41 cellular contexts compared by ENCODE assay signal in the genomic region with DNA sequence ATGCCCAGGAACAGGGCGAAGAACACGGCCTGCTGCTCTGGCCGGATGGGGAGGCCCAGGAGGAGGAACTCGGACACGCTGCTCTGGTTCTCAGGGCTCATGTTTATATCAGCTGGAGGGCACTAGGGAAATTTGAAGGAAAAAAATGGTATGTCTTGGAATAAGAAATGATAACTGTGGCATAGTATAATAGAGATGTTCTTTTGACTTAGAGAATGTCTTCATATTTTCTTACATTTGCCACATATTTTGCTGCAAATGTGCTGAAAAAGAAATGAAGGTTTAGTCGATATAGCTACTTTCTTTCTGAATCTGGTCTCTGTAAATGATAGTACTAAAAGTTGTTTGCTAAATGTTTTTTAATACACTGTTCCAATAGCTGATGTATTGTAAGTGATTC. TPM values are rescaled to one million over a fixed set of nuclear protein-coding genes. Genes with fewer than 3 reads are reported as not detected.
"Had no signal": no experiment of that assay in that cellular context is flagged by ENCODE, and none has a peak within 500 bp of the region (broad histone marks: within the 10 kb centered on the region; RNA-seq: fewer than 3 reads in every experiment).

A gene with protein sequence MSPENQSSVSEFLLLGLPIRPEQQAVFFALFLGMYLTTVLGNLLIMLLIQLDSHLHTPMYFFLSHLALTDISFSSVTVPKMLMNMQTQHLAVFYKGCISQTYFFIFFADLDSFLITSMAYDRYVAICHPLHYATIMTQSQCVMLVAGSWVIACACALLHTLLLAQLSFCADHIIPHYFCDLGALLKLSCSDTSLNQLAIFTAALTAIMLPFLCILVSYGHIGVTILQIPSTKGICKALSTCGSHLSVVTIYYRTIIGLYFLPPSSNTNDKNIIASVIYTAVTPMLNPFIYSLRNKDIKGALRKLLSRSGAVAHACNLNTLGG (minus strand): TSS at position 101 of the 400 bp plus-strand sequence. CDS start 0 bp downstream, at position 101.

- H3K4me3 ChIP-seq: adrenal gland, ascending aorta, body of pancreas, breast epithelium, cardiac muscle cell had no signal

- DNase-seq: activated effector memory CD4-positive, alpha-beta T cell treated with anti-CD3 and anti-CD28 coated beads, Interleukin-2, amount 50 U/mL, for 16 hours; activated effector memory CD4-positive, alpha-beta T cell treated with Interleukin-2 at 50 U/mL for 16 hours; activated gamma-delta T cell; activated gamma-delta T cell treated with Interleukin-2 at 50 U/mL for 16 hours; activated naive CD4-positive, alpha-beta T cell; activated naive CD4-positive, alpha-beta T cell treated with anti-CD3 and anti-CD28 coated beads for 36 hours; activated naive CD4-positive, alpha-beta T cell treated with anti-CD3 and anti-CD28 coated beads, Interleukin-2, amount 50 U/mL, for 16 hours; activated naive CD4-positive, alpha-beta T cell treated with Interleukin-2 at 50 U/mL for 16 hours; activated naive CD8-positive, alpha-beta T cell treated with anti-CD3 and anti-CD28 coated beads for 36 hours; activated naive CD8-positive, alpha-beta T cell treated with anti-CD3 and anti-CD28 coated beads, Interleukin-2, amount 10 ng/mL, durations not matched to agents 7 days and 5 days; activated naive CD8-positive, alpha-beta T cell treated with anti-CD3 and anti-CD28 coated beads, Interleukin-2, amount 50 U/mL, for 24 hours; activated T-cell treated with anti-CD3 and anti-CD28 coated beads, Interleukin-2, amount 50 U/mL, for 1 hour; activated T-cell treated with anti-CD3 and anti-CD28 coated beads, Interleukin-2, amount 50 U/mL, for 24 hours; activated T-cell treated with anti-CD3 and anti-CD28 coated beads, Interleukin-2, amount 50 U/mL, for 4 hours; activated T-cell treated with anti-CD3 and anti-CD28 coated beads, Interleukin-2, amount 50 U/mL, for 48 hours; adrenal gland; amniotic stem cell; amygdala; anterior cingulate cortex; aorta; body of pancreas; brain microvascular endothelial cell; caudate nucleus; central memory CD4-positive, alpha-beta T cell; cerebellar nuclear complex had no signal

- H3K36me3 ChIP-seq: adrenal gland, ascending aorta, brain microvascular endothelial cell, breast epithelium, cardiac muscle cell had no signal

- H3K4me1 Mint-ChIP-seq: activated naive CD4-positive, alpha-beta T cell treated with anti-CD3 and anti-CD28 coated beads, Interleukin-2, amount 50 U/mL, for 24 hours; activated naive CD8-positive, alpha-beta T cell treated with anti-CD3 and anti-CD28 coated beads for 36 hours; activated naive CD8-positive, alpha-beta T cell treated with anti-CD3 and anti-CD28 coated beads, Interleukin-2, amount 10 ng/mL, durations not matched to agents 7 days and 5 days; activated naive CD8-positive, alpha-beta T cell treated with anti-CD3 and anti-CD28 coated beads, Interleukin-2, amount 50 U/mL, for 24 hours; brain; central memory CD8-positive, alpha-beta T cell had no signal

- H3K27ac Mint-ChIP-seq: activated naive CD4-positive, alpha-beta T cell treated with anti-CD3 and anti-CD28 coated beads for 36 hours; activated naive CD4-positive, alpha-beta T cell treated with anti-CD3 and anti-CD28 coated beads, Interleukin-2, amount 50 U/mL, for 24 hours; activated naive CD8-positive, alpha-beta T cell; activated naive CD8-positive, alpha-beta T cell treated with anti-CD3 and anti-CD28 coated beads for 36 hours; activated naive CD8-positive, alpha-beta T cell treated with anti-CD3 and anti-CD28 coated beads, Interleukin-2, amount 10 ng/mL, durations not matched to agents 7 days and 5 days; activated naive CD8-positive, alpha-beta T cell treated with anti-CD3 and anti-CD28 coated beads, Interleukin-2, amount 50 U/mL, for 24 hours; activated T-cell treated with anti-CD3 and anti-CD28 coated beads, Interleukin-2, amount 50 U/mL, for 24 hours; activated T-cell treated with anti-CD3 and anti-CD28 coated beads, Interleukin-2, amount 50 U/mL, for 72 hours; activated T-helper 1 cell treated with anti-CD3 and anti-CD28 coated beads, Interleukin-12 subunit alpha, Interleukin-12 subunit beta, Interleukin-2, Interleukin-4 antibody, amounts not matched to agents 30 ng/mL and 10 ng/mL and 1 ng/mL, durations not matched to agents 14 hours and 24 hours and 36 hours; activated T-helper 17 cell treated with anti-CD3 and anti-CD28 coated beads, Interleukin-2, amount 50 U/mL, for 72 hours; activated T-helper 2 cell treated with anti-CD3 and anti-CD28 coated beads, Interferon-gamma antibody, Interleukin-2, Interleukin-4, amounts not matched to agents 10 μg/mL and 5 μg/mL and 100 μg/mL, durations not matched to agents 14 hours and 24 hours and 36 hours; brain had no signal

- H3K9me3 Mint-ChIP-seq: activated naive CD4-positive, alpha-beta T cell treated with anti-CD3 and anti-CD28 coated beads for 36 hours; activated naive CD4-positive, alpha-beta T cell treated with anti-CD3 and anti-CD28 coated beads, Interleukin-2, amount 50 U/mL, for 24 hours; activated naive CD8-positive, alpha-beta T cell treated with anti-CD3 and anti-CD28 coated beads for 36 hours; activated naive CD8-positive, alpha-beta T cell treated with anti-CD3 and anti-CD28 coated beads, Interleukin-2, amount 10 ng/mL, durations not matched to agents 7 days and 5 days; activated naive CD8-positive, alpha-beta T cell treated with anti-CD3 and anti-CD28 coated beads, Interleukin-2, amount 50 U/mL, for 24 hours; activated T-cell treated with anti-CD3 and anti-CD28 coated beads, Interleukin-2, amount 50 U/mL, for 24 hours; activated T-cell treated with anti-CD3 and anti-CD28 coated beads, Interleukin-2, amount 50 U/mL, for 4 hours; activated T-cell treated with anti-CD3 and anti-CD28 coated beads, Interleukin-2, amount 50 U/mL, for 72 hours; activated T-helper 1 cell treated with anti-CD3 and anti-CD28 coated beads, Interleukin-12 subunit alpha, Interleukin-12 subunit beta, Interleukin-2, Interleukin-4 antibody, amounts not matched to agents 30 ng/mL and 10 ng/mL and 1 ng/mL, durations not matched to agents 14 hours and 24 hours and 36 hours; activated T-helper 17 cell treated with anti-CD3 and anti-CD28 coated beads, Interleukin-2, amount 50 U/mL, for 72 hours; activated T-helper 2 cell treated with anti-CD3 and anti-CD28 coated beads, Interferon-gamma antibody, Interleukin-2, Interleukin-4, amounts not matched to agents 10 μg/mL and 5 μg/mL and 100 μg/mL, durations not matched to agents 14 hours and 24 hours and 36 hours; central memory CD8-positive, alpha-beta T cell had no signal

- H3K4me3 Mint-ChIP-seq: activated naive CD4-positive, alpha-beta T cell treated with anti-CD3 and anti-CD28 coated beads for 36 hours; activated naive CD4-positive, alpha-beta T cell treated with anti-CD3 and anti-CD28 coated beads, Interleukin-2, amount 50 U/mL, for 24 hours; activated naive CD8-positive, alpha-beta T cell; activated naive CD8-positive, alpha-beta T cell treated with anti-CD3 and anti-CD28 coated beads for 36 hours; activated naive CD8-positive, alpha-beta T cell treated with anti-CD3 and anti-CD28 coated beads, Interleukin-2, amount 10 ng/mL, durations not matched to agents 7 days and 5 days; activated naive CD8-positive, alpha-beta T cell treated with anti-CD3 and anti-CD28 coated beads, Interleukin-2, amount 50 U/mL, for 24 hours; activated T-cell treated with anti-CD3 and anti-CD28 coated beads, Interleukin-2, amount 50 U/mL, for 24 hours; activated T-cell treated with anti-CD3 and anti-CD28 coated beads, Interleukin-2, amount 50 U/mL, for 4 hours; activated T-cell treated with anti-CD3 and anti-CD28 coated beads, Interleukin-2, amount 50 U/mL, for 72 hours; activated T-helper 1 cell treated with anti-CD3 and anti-CD28 coated beads, Interleukin-12 subunit alpha, Interleukin-12 subunit beta, Interleukin-2, Interleukin-4 antibody, amounts not matched to agents 30 ng/mL and 10 ng/mL and 1 ng/mL, durations not matched to agents 14 hours and 24 hours and 36 hours; activated T-helper 17 cell treated with anti-CD3 and anti-CD28 coated beads, Interleukin-2, amount 50 U/mL, for 72 hours; brain; central memory CD8-positive, alpha-beta T cell had no signal

- H3K9me3 ChIP-seq: adrenal gland, ascending aorta, body of pancreas, breast epithelium had no signal

- H3K27me3 ChIP-seq: ascending aorta, body of pancreas, breast epithelium, cardiac muscle cell had no signal

- FAIRE-seq: astrocyte, bronchial epithelial cell had no signal

- H3K36me3 Mint-ChIP-seq: activated naive CD4-positive, alpha-beta T cell treated with anti-CD3 and anti-CD28 coated beads, Interleukin-2, amount 50 U/mL, for 24 hours; activated naive CD8-positive, alpha-beta T cell; activated naive CD8-positive, alpha-beta T cell treated with anti-CD3 and anti-CD28 coated beads for 36 hours; activated naive CD8-positive, alpha-beta T cell treated with anti-CD3 and anti-CD28 coated beads, Interleukin-2, amount 10 ng/mL, durations not matched to agents 7 days and 5 days; brain had no signal

- H3K4me1 ChIP-seq: adrenal gland, ascending aorta, body of pancreas, breast epithelium had no signal

- ATAC-seq: body of pancreas had no signal

- H3K27ac ChIP-seq: adrenal gland, ascending aorta, body of pancreas, brain microvascular endothelial cell, breast epithelium, cardiac muscle cell had no signal

RNA-seq across cellular contexts. Expression of the gene that starts here (rescaled TPM):
- total RNA-seq: activated naive CD4-positive, alpha-beta T cell treated with anti-CD3 and anti-CD28 coated beads for 36 hours; activated naive CD8-positive, alpha-beta T cell treated with anti-CD3 and anti-CD28 coated beads for 36 hours; activated naive CD8-positive, alpha-beta T cell treated with anti-CD3 and anti-CD28 coated beads, Interleukin-2, amount 10 ng/mL, durations not matched to agents 7 days and 5 days; activated T-cell treated with anti-CD3 and anti-CD28 coated beads, Interleukin-2, amount 50 U/mL, for 4 hours; activated T-cell treated with anti-CD3 and anti-CD28 coated beads, Interleukin-2, amount 50 U/mL, for 72 hours; activated T-helper 1 cell treated with anti-CD3 and anti-CD28 coated beads, Interleukin-12 subunit alpha, Interleukin-12 subunit beta, Interleukin-2, Interleukin-4 antibody, amounts not matched to agents 30 ng/mL and 10 ng/mL and 1 ng/mL, durations not matched to agents 14 hours and 24 hours and 36 hours; activated T-helper 17 cell treated with anti-CD3 and anti-CD28 coated beads, Interleukin-2, amount 50 U/mL, for 72 hours; activated T-helper 2 cell treated with anti-CD3 and anti-CD28 coated beads, Interferon-gamma antibody, Interleukin-2, Interleukin-4, amounts not matched to agents 10 μg/mL and 5 μg/mL and 100 μg/mL, durations not matched to agents 14 hours and 24 hours and 36 hours; adrenal gland; aorta; ascending aorta; astrocyte; body of pancreas; breast epithelium; bronchial epithelial cell; cardiac muscle cell; cardiac septum; cerebellum; chondrocyte had no signal
- polyA plus RNA-seq: adrenal gland, aorta, cardiac muscle cell had no signal
